16 cellular contexts compared by ENCODE assay signal in genomic region chr16:12300490-12300889, GRCh38.
"Had no signal": no experiment of that assay in that cellular context is flagged by ENCODE, and none has a peak within 500 bp of the region (broad histone marks: within the 10 kb centered on the region; RNA-seq: fewer than 3 reads in every experiment).

No MANE protein-coding gene starts in this region.

- H3K27me3 ChIP-seq: ascending aorta, esophagus squamous epithelium, left lung, neutrophil, tibial nerve had no signal

- H3K36me3 ChIP-seq: ascending aorta, neutrophil had no signal

- DNase-seq: activated CD4-positive, alpha-beta T cell treated with anti-CD3 and anti-CD28 coated beads, Interleukin-2, amount 50 U/mL, for 1 hour; activated CD4-positive, CD25-positive, alpha-beta regulatory T cell treated with anti-CD3 and anti-CD28 coated beads, Interleukin-2, amount 50 U/mL, for 72 hours; activated CD8-positive, alpha-beta memory T cell treated with anti-CD3 and anti-CD28 coated beads, Interleukin-2, amount 50 U/mL, for 4 hours; activated naive CD4-positive, alpha-beta T cell treated with anti-CD3 and anti-CD28 coated beads for 36 hours; activated T-cell treated with anti-CD3 and anti-CD28 coated beads, Interleukin-2, amount 50 U/mL, for 4 hours; effector CD8-positive, alpha-beta T cell; esophagus squamous epithelium; left lung; naive thymus-derived CD8-positive, alpha-beta T cell; stimulated activated naive CD8-positive, alpha-beta T cell treated with anti-CD3 and anti-CD28 coated beads, Interleukin-15, Interleukin-2, amounts not matched to agents 100 U/mL and 50 U/mL, for 24 hours had no signal

- FAIRE-seq: endothelial cell of umbilical vein had no signal

- H3K4me3 ChIP-seq: ascending aorta, esophagus squamous epithelium, left lung, tibial nerve had no signal

- H3K9ac ChIP-seq: parathyroid adenoma had no signal

- H3K9me3 ChIP-seq: ascending aorta, esophagus squamous epithelium, left lung, neutrophil, tibial nerve had no signal

- H3K27ac ChIP-seq: ascending aorta, esophagus squamous epithelium, left lung, neutrophil, parathyroid adenoma, tibial nerve, VCaP had no signal

- H3K4me1 ChIP-seq: ascending aorta, left lung, tibial nerve had no signal
